Comparison of ENCODE assay signal across 9 cellular contexts in the genomic region with DNA sequence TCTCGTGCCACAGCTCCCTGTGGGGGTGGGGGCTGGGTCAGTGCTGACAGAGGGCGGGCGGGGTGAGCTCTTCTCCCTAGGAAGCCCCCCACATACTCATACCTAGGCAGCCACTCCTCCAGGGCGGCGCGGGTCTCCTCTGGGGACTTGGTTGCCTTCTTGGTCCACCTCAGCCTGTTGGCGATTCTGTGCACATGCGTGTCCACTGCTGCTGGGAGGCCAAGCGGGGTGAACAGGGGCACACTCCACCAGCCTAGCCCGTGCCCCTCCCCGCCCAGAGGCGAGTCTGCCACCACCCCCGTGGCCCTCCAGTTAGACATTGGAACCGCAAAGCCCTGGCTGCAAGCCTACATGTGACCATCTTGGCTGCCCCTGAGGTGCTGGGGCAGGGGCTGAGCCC. TPM values are rescaled to one million over a fixed set of nuclear protein-coding genes. Genes with fewer than 3 reads are reported as not detected.
DNase-seq lines count a peak whose midpoint lies in the region; ATAC-seq and TF ChIP-seq lines count a peak whose summit lies in the region.
"Had no signal": no experiment of that assay in that cellular context is flagged by ENCODE, and none has a peak within 500 bp of the region (broad histone marks: within the 10 kb centered on the region; RNA-seq: fewer than 3 reads in every experiment).

No MANE protein-coding gene starts in this region.

- H3K4me3 ChIP-seq in heart left ventricle (peak overlapping the region in 6 of 12 donors; percentile 26 to 91 (median 66)), mesenchymal stem cell (ENCODE audit: insufficient read depth in 1 of 2, low read depth in 1 of 2, low read length in 2 of 2) (no peak overlapping the region), vagina (peak overlapping the region in 1 of 2 donors; percentile 18)

- H2AFZ ChIP-seq in mesenchymal stem cell (ENCODE audit: low read depth, low read length): no peak overlapping the region

- peak overlapping the region; percentile 95 for H4K91ac ChIP-seq in mesenchymal stem cell (ENCODE audit: low read length)

- no peak for ATAC-seq in heart left ventricle
- no peak for ATAC-seq in HG03565 (IDR thresholded peaks at IDR 0.05; ENCODE audit: unreplicated experiment)

- peak overlapping the region; percentile 55 for H2BK15ac ChIP-seq in mesenchymal stem cell (ENCODE audit: low read depth, poor library complexity, severe bottlenecking)

- no peak for DNase-seq in heart left ventricle
- no peak for DNase-seq in cardiac septum (ENCODE audit: low spot score)
- no peak for DNase-seq in mesenchymal stem cell
- no peak for DNase-seq in vagina (ENCODE audit: extremely low spot score in 2 of 2)
- no peak for DNase-seq in activated CD4-positive, alpha-beta T cell treated with anti-CD3 and anti-CD28 coated beads for 48 hours
- DNase-seq: ACHN, EL, NCI-H2081 treated with DMSO at 0.1 percent for 48 hours had no signal

- H3K9ac ChIP-seq in mesenchymal stem cell (ENCODE audit: low read length): no peak overlapping the region

- H3K27ac ChIP-seq in heart left ventricle (peak overlapping the region; percentile 46 to 97 (median 94)), mesenchymal stem cell (ENCODE audit: low read length, poor library complexity, severe bottlenecking) (peak overlapping the region; percentile 80), vagina (peak overlapping the region; percentile 91)

- peak overlapping the region; percentile 95 for H4K8ac ChIP-seq in mesenchymal stem cell (ENCODE audit: low read length)

- H3K4me1 ChIP-seq in heart left ventricle: peaks cover 11 to 99% (median 87%) of the 10 kb centered on the region in 12 donors
- H3K4me1 ChIP-seq in mesenchymal stem cell (ENCODE audit: control insufficient read depth, insufficient read depth, low read depth, low read length): peaks cover 88% of the 10 kb centered on the region
- peaks cover 87% of the 10 kb centered on the region for H3K4me1 ChIP-seq in vagina

- H2BK5ac ChIP-seq in mesenchymal stem cell (ENCODE audit: low read depth, low read length, poor library complexity, severe bottlenecking): no peak overlapping the region

- H3K18ac ChIP-seq in mesenchymal stem cell (ENCODE audit: low read depth in 1 of 2, low read length in 2 of 2): peak overlapping the region; percentile 50 to 86

- H3K36me3 ChIP-seq in heart left ventricle (peaks cover 2 to 43% (median 23%) of the 10 kb centered on the region in 9 donors), mesenchymal stem cell (ENCODE audit: control insufficient read depth in 1 of 2, insufficient read depth in 2 of 2, low read depth in 1 of 2, low read length in 2 of 2) (peaks cover 0 to 63% of the 10 kb centered on the region in 2 experiments), vagina (peaks cover 0 to 8% of the 10 kb centered on the region in 2 donors)

- WGBS in heart left ventricle, 4 donors: 59 to 71% (median 63%) methylated on average over 8 to 14 of the region's 14 CpGs
- 95% methylated on average over 14 of the region's 14 CpGs for WGBS in mesenchymal stem cell

- peak overlapping the region; percentile 87 for H2BK120ac ChIP-seq in mesenchymal stem cell (ENCODE audit: low read depth, low read length)

- no peaks in the 10 kb centered on the region for H3K27me3 ChIP-seq in heart left ventricle
- H3K27me3 ChIP-seq in mesenchymal stem cell (ENCODE audit: control insufficient read depth in 1 of 2, insufficient read depth in 1 of 2, low read length in 2 of 2): no peaks in the 10 kb centered on the region
- no peaks in the 10 kb centered on the region for H3K27me3 ChIP-seq in vagina

- peak overlapping the region; percentile 21 to 83 for H3K4ac ChIP-seq in mesenchymal stem cell (ENCODE audit: low read depth in 1 of 2, low read length in 2 of 2)

- H3K23ac ChIP-seq in mesenchymal stem cell (ENCODE audit: low read length in 2 of 2): no peak overlapping the region

- peak overlapping the region; percentile 81 to 95 for H2BK12ac ChIP-seq in mesenchymal stem cell (ENCODE audit: low read length in 2 of 2)

- TF ChIP-seq CTCF in heart left ventricle (IDR thresholded peaks at IDR 0.05) (no peak), vagina (IDR thresholded peaks at IDR 0.05) (no peak)

- TF ChIP-seq POLR2A in heart left ventricle (IDR thresholded peaks at IDR 0.05) (no peak), vagina (IDR thresholded peaks at IDR 0.05) (no peak)

- H3K9me3 ChIP-seq in heart left ventricle (no peaks in the 10 kb centered on the region), mesenchymal stem cell (ENCODE audit: control insufficient read depth, low read length) (no peaks in the 10 kb centered on the region), vagina (no peaks in the 10 kb centered on the region)

- peak overlapping the region; percentile 24 for H2AK5ac ChIP-seq in mesenchymal stem cell (ENCODE audit: low read length, severe bottlenecking)

- peak overlapping the region in 1 of 2 experiments; percentile 66 for H3K14ac ChIP-seq in mesenchymal stem cell (ENCODE audit: low read length in 2 of 2)

- H3K79me1 ChIP-seq in mesenchymal stem cell (replicated peaks; ENCODE audit: low read length, poor library complexity, severe bottlenecking): peaks cover 11% of the 10 kb centered on the region

- intact Hi-C loops in heart left ventricle (cut with DNase I): no loop called here
- intact Hi-C loops in cardiac septum (cut with DNase I): no loop called here
- intact Hi-C loops in vagina (cut with DNase I): loop anchor here (10.0 kb wide), 1 partner anchor 885 kb away; a partner anchor contains a TSS

- no peak overlapping the region for H3K4me2 ChIP-seq in mesenchymal stem cell (ENCODE audit: low read length, poor library complexity, severe bottlenecking)

RNA-seq across cellular contexts. Expression of a gene that starts 7.6 kb away (rescaled TPM):
- 10 to 100 TPM in 7 of 9 donors, 1 to 10 TPM in 2; 9.0 to 25.0 (median 11.7) TPM for total RNA-seq in heart left ventricle
- 10 to 100 TPM; 13.1 to 32.3 TPM for polyA plus RNA-seq in heart left ventricle
- total RNA-seq in cardiac septum: 10.4 TPM
- polyA plus RNA-seq in mesenchymal stem cell (2013, experiment 1 of 2): 16.3 TPM
- 16.9 TPM for polyA plus RNA-seq in mesenchymal stem cell (2013, experiment 2 of 2)
- 28.5 TPM for total RNA-seq in vagina

RNA-seq across cellular contexts. Expression of a gene that starts 7.8 kb away (rescaled TPM):
- total RNA-seq in heart left ventricle: 10 to 100 TPM; 48.4 to 94.5 (median 70.4) TPM
- polyA plus RNA-seq in heart left ventricle: 10 to 100 TPM; 33.3 to 44.8 TPM
- total RNA-seq in cardiac septum: 73.3 TPM
- 55.7 TPM for polyA plus RNA-seq in mesenchymal stem cell (2013, experiment 1 of 2)
- 59.1 TPM for polyA plus RNA-seq in mesenchymal stem cell (2013, experiment 2 of 2)
- 78.6 TPM for total RNA-seq in vagina

RNA-seq across cellular contexts. Expression of a gene that starts 13.3 kb away (rescaled TPM):
- total RNA-seq in heart left ventricle (100 to 1,000 TPM; 124 to 496 (median 227) TPM), cardiac septum (183 TPM), vagina (44.7 TPM)
- 100 to 1,000 TPM; 213 to 396 TPM for polyA plus RNA-seq in heart left ventricle
- polyA plus RNA-seq in mesenchymal stem cell (2013, experiment 1 of 2): 64.6 TPM
- 62.5 TPM for polyA plus RNA-seq in mesenchymal stem cell (2013, experiment 2 of 2)

RNA-seq across cellular contexts. Expression of a gene that starts 20.4 kb away (rescaled TPM):
- total RNA-seq in heart left ventricle: under 1 TPM in 1 of 9 donors, not detected in 8; 0.69 TPM
- polyA plus RNA-seq in heart left ventricle: under 1 TPM in 1 of 2 donors, not detected in 1; 0.19 TPM
- not detected for total RNA-seq in cardiac septum
- 0.59 TPM for polyA plus RNA-seq in mesenchymal stem cell (2013, experiment 1 of 2)
- 0.71 TPM for polyA plus RNA-seq in mesenchymal stem cell (2013, experiment 2 of 2)
- not detected for total RNA-seq in vagina

RNA-seq across cellular contexts. Expression of a gene that starts 30.4 kb away (rescaled TPM):
- 10 to 100 TPM; 10.9 to 47.4 (median 17.0) TPM for total RNA-seq in heart left ventricle
- polyA plus RNA-seq in heart left ventricle: 10 to 100 TPM in 1 of 2 donors, 1 to 10 TPM in 1; 9.4 to 33.8 TPM
- total RNA-seq in cardiac septum: 21.9 TPM
- polyA plus RNA-seq in mesenchymal stem cell (2013, experiment 1 of 2): 23.8 TPM
- 21.1 TPM for polyA plus RNA-seq in mesenchymal stem cell (2013, experiment 2 of 2)
- total RNA-seq in vagina: 51.8 TPM
